18 cellular contexts compared by ENCODE assay signal in genomic region chr10:804191-804781, GRCh38.
DNase-seq lines count a peak whose midpoint lies in the region; ATAC-seq and TF ChIP-seq lines count a peak whose summit lies in the region.
"Had no signal": no experiment of that assay in that cellular context is flagged by ENCODE, and none has a peak within 500 bp of the region (broad histone marks: within the 10 kb centered on the region; RNA-seq: fewer than 3 reads in every experiment).

No MANE protein-coding gene starts in this region.

- peaks cover 13% of the 10 kb centered on the region for H3K36me3 Mint-ChIP-seq in activated CD8-positive, alpha-beta memory T cell treated with anti-CD3 and anti-CD28 coated beads, Interleukin-2, amount 10 ng/mL, durations not matched to agents 7 days and 5 days

- H3K9me3 Mint-ChIP-seq in activated CD8-positive, alpha-beta memory T cell treated with anti-CD3 and anti-CD28 coated beads, Interleukin-2, amount 10 ng/mL, durations not matched to agents 7 days and 5 days (ENCODE audit: low read depth): peaks cover 2% of the 10 kb centered on the region

- no peak overlapping the region for H3K27ac ChIP-seq in gastroesophageal sphincter
- H3K27ac ChIP-seq: prostate gland, vagina had no signal

- no peak for TF ChIP-seq EP300 in gastroesophageal sphincter (IDR thresholded peaks at IDR 0.05)

- no peaks in the 10 kb centered on the region for H3K27me3 ChIP-seq in gastroesophageal sphincter
- H3K27me3 ChIP-seq: vagina had no signal

- no peaks in the 10 kb centered on the region for H3K9me3 ChIP-seq in gastroesophageal sphincter
- H3K9me3 ChIP-seq: prostate gland, vagina had no signal

- no peaks in the 10 kb centered on the region for H3K27me3 Mint-ChIP-seq in activated CD8-positive, alpha-beta memory T cell treated with anti-CD3 and anti-CD28 coated beads, Interleukin-2, amount 10 ng/mL, durations not matched to agents 7 days and 5 days

- H3K4me1 ChIP-seq in gastroesophageal sphincter: peaks cover 0 to 10% (median 0%) of the 10 kb centered on the region in 3 donors
- H3K4me1 ChIP-seq: prostate gland had no signal

- no peak overlapping the region for H3K4me3 Mint-ChIP-seq in activated CD8-positive, alpha-beta memory T cell treated with anti-CD3 and anti-CD28 coated beads, Interleukin-2, amount 10 ng/mL, durations not matched to agents 7 days and 5 days
- H3K4me3 Mint-ChIP-seq: CD4-positive, alpha-beta memory T cell had no signal

- peaks cover 18% of the 10 kb centered on the region for H3K4me1 Mint-ChIP-seq in activated CD8-positive, alpha-beta memory T cell treated with anti-CD3 and anti-CD28 coated beads, Interleukin-2, amount 10 ng/mL, durations not matched to agents 7 days and 5 days

- peaks cover 0 to 35% of the 10 kb centered on the region in 2 donors for H3K36me3 ChIP-seq in gastroesophageal sphincter

- WGBS in gastroesophageal sphincter (ENCODE audit: low coverage in 1 of 2), 2 donors: 47 to 74% methylated on average over 3 to 4 of the region's 20 CpGs

- no peak for TF ChIP-seq POLR2A in gastroesophageal sphincter (IDR thresholded peaks at IDR 0.05)

- peak overlapping the region; percentile 18 for H3K27ac Mint-ChIP-seq in activated CD8-positive, alpha-beta memory T cell treated with anti-CD3 and anti-CD28 coated beads, Interleukin-2, amount 10 ng/mL, durations not matched to agents 7 days and 5 days
- H3K27ac Mint-ChIP-seq: CD4-positive, alpha-beta memory T cell had no signal

- H3K4me3 ChIP-seq in gastroesophageal sphincter: no peak overlapping the region
- H3K4me3 ChIP-seq: prostate gland, vagina had no signal

- peak; percentile 34 for ATAC-seq in activated CD8-positive, alpha-beta memory T cell treated with anti-CD3 and anti-CD28 coated beads, Interleukin-2, amount 10 ng/mL, durations not matched to agents 7 days and 5 days
- ATAC-seq in sciatic nerve (peak; percentile 14), GM21786 (IDR thresholded peaks at IDR 0.05; ENCODE audit: unreplicated experiment) (no peak), gastroesophageal sphincter (no peak)

- intact Hi-C loops in sciatic nerve (cut with DNase I): no loop called here

- TF ChIP-seq CTCF in gastroesophageal sphincter (IDR thresholded peaks at IDR 0.05): no peak

- DNase-seq in activated CD8-positive, alpha-beta memory T cell treated with anti-CD3 and anti-CD28 coated beads, Interleukin-2, amount 10 ng/mL, durations not matched to agents 7 days and 5 days: no peak
- no peak for DNase-seq in activated CD8-positive, alpha-beta memory T cell treated with anti-CD3 and anti-CD28 coated beads, Interleukin-2, amount 50 U/mL, for 4 hours
- DNase-seq in SK-N-DZ (ENCODE audit: low spot score) (peak; percentile 59), islet precursor cell (peak; percentile 41), sciatic nerve (ENCODE audit: low spot score) (no peak)
- DNase-seq in stimulated activated CD4-positive, alpha-beta T cell treated with anti-CD3 and anti-CD28 coated beads, Interleukin-4, amount 100 ng/mL, for 24 hours: no peak
- DNase-seq: CD4-positive, alpha-beta memory T cell; effector CD4-positive, alpha-beta T cell; KG1; NCI-H1092; NCI-H748 treated with DMSO at 0.1 percent for 48 hours; stimulated activated CD4-positive, alpha-beta T cell treated with anti-CD3 and anti-CD28 coated beads, Interleukin-12 subunit alpha, Interleukin-12 subunit beta, amount 100 ng/mL, for 4 hours; stimulated activated naive CD4-positive, alpha-beta T cell treated with Interleukin-2 at 50 U/mL for 16 hours; T-helper 1 cell had no signal

- CTCF ChIA-PET in activated CD8-positive, alpha-beta memory T cell treated with anti-CD3 and anti-CD28 coated beads, Interleukin-2, amount 10 ng/mL, durations not matched to agents 7 days and 5 days (lab: Charles Lee): no interaction called here

Comparison
In these comparisons a context has a peak if more than half of its experiments do, and no peak if none do; other contexts are left out.
1. ATAC-seq: peak in activated CD8-positive, alpha-beta memory T cell treated with anti-CD3 and anti-CD28 coated beads, Interleukin-2, amount 10 ng/mL, durations not matched to agents 7 days and 5 days (single experiment) and sciatic nerve (single experiment); none in GM21786 (single experiment) and gastroesophageal sphincter (single experiment).
2. DNase-seq: peak in SK-N-DZ (single experiment) and islet precursor cell (single experiment); none in activated CD8-positive, alpha-beta memory T cell treated with anti-CD3 and anti-CD28 coated beads, Interleukin-2, amount 10 ng/mL, durations not matched to agents 7 days and 5 days (single experiment), activated CD8-positive, alpha-beta memory T cell treated with anti-CD3 and anti-CD28 coated beads, Interleukin-2, amount 50 U/mL, for 4 hours (single experiment), sciatic nerve (single experiment) and stimulated activated CD4-positive, alpha-beta T cell treated with anti-CD3 and anti-CD28 coated beads, Interleukin-4, amount 100 ng/mL, for 24 hours (single experiment).